ENCODE assay signal across 12 cellular contexts in genomic region chr11:2775083-2775625, GRCh38.
A peak's percentile ranks its signal among the peaks of the same experiment; 100 is the strongest.
DNase-seq lines count a peak whose midpoint lies in the region; ATAC-seq and TF ChIP-seq lines count a peak whose summit lies in the region.
"Had no signal": no experiment of that assay in that cellular context is flagged by ENCODE, and none has a peak within 500 bp of the region (broad histone marks: within the 10 kb centered on the region; RNA-seq: fewer than 3 reads in every experiment).

No MANE protein-coding gene starts in this region.

- H3K4me1 ChIP-seq in heart left ventricle (peaks cover 13 to 32% (median 27%) of the 10 kb centered on the region in 12 donors), left lung (peaks cover 20 to 25% of the 10 kb centered on the region in 2 donors), testis (peaks cover 25% of the 10 kb centered on the region)

- TF ChIP-seq POLR2A in heart left ventricle (IDR thresholded peaks at IDR 0.05) = no peak
- no peak for TF ChIP-seq POLR2A in testis (IDR thresholded peaks at IDR 0.05)

- H3K36me3 ChIP-seq in heart left ventricle = peaks cover 0 to 3% (median 0%) of the 10 kb centered on the region in 9 donors
- H3K36me3 ChIP-seq in WERI-Rb-1 = no peaks in the 10 kb centered on the region
- H3K36me3 ChIP-seq in left lung = no peaks in the 10 kb centered on the region
- no peaks in the 10 kb centered on the region for H3K36me3 ChIP-seq in testis (ENCODE audit: low read depth, missing control alignments)
- H3K36me3 ChIP-seq: BE2C had no signal

- intact Hi-C loops in heart left ventricle (cut with DNase I) (loop anchor here in 2 of 10 donors (5.0 to 10.0 kb wide), 2 partner anchors 73 to 230 kb away; no protein-coding TSS in a partner anchor), left ventricle myocardium superior (cut with micrococcal nuclease) (no loop called here), left lung (cut with DNase I) (no loop called here), testis (cut with DNase I; ENCODE audit: low total_unique reads) (no loop called here)

- ATAC-seq in heart left ventricle (no peak), left ventricle myocardium superior (no peak), left lung (no peak), HG03135 (IDR thresholded peaks at IDR 0.05; ENCODE audit: unreplicated experiment) (no peak), GM21515 (IDR thresholded peaks at IDR 0.05; ENCODE audit: unreplicated experiment) (no peak)

- H3K9me3 ChIP-seq in heart left ventricle (no peaks in the 10 kb centered on the region), WERI-Rb-1 (ENCODE audit: severe bottlenecking) (no peaks in the 10 kb centered on the region), left lung (no peaks in the 10 kb centered on the region), testis (no peaks in the 10 kb centered on the region)
- H3K9me3 ChIP-seq: BE2C had no signal

- 80 to 98% (median 95%) methylated on average over 1 to 5 of the region's 5 CpGs for WGBS in heart left ventricle, 4 donors
- 93 to 94% methylated on average over 5 of the region's 5 CpGs for WGBS in testis, 2 donors

- DNase-seq in heart left ventricle (peak in 3 of 5 donors; percentile 5 to 46 (median 8)), left ventricle myocardium superior (no peak), WERI-Rb-1 (peak; percentile 3), left lung (peak; percentile 23 to 69), testis (peak; percentile 10), COLO829 (ENCODE audit: low spot score) (no peak)
- DNase-seq: BE2C, GDM1, NCI-H524 treated with DMSO at 0.1 percent for 48 hours had no signal

- H3K4me3 ChIP-seq in heart left ventricle = no peak overlapping the region
- no peak overlapping the region for H3K4me3 ChIP-seq in WERI-Rb-1 (ENCODE audit: low read depth, low read length)
- H3K4me3 ChIP-seq in left lung = no peak overlapping the region
- no peak overlapping the region for H3K4me3 ChIP-seq in testis

- H3K27me3 ChIP-seq in heart left ventricle = no peaks in the 10 kb centered on the region
- no peaks in the 10 kb centered on the region for H3K27me3 ChIP-seq in WERI-Rb-1 (ENCODE audit: insufficient read depth, low read depth, severe bottlenecking)
- peaks cover 0 to 9% of the 10 kb centered on the region in 2 donors for H3K27me3 ChIP-seq in left lung
- no peaks in the 10 kb centered on the region for H3K27me3 ChIP-seq in testis
- H3K27me3 ChIP-seq: BE2C had no signal

- TF ChIP-seq CTCF in heart left ventricle (IDR thresholded peaks at IDR 0.05) (no peak), WERI-Rb-1 (IDR thresholded peaks at IDR 0.05; ENCODE audit: low read depth, low read length) (no peak), left lung (IDR thresholded peaks at IDR 0.05) (no peak), testis (IDR thresholded peaks at IDR 0.05) (no peak)

- H3K27ac ChIP-seq in heart left ventricle (no peak overlapping the region), WERI-Rb-1 (no peak overlapping the region), left lung (no peak overlapping the region), testis (no peak overlapping the region)
- H3K27ac ChIP-seq: VCaP had no signal

Comparison
In these comparisons a context has a peak if more than half of its experiments do, and no peak if none do; other contexts are left out.
1. DNase-seq: peak in heart left ventricle (3 of 5), WERI-Rb-1 (single experiment), left lung (2 of 2) and testis (single experiment); none in left ventricle myocardium superior (single experiment) and COLO829 (single experiment).